Comparison of ENCODE assay signal across 28 cellular contexts in the genomic region with DNA sequence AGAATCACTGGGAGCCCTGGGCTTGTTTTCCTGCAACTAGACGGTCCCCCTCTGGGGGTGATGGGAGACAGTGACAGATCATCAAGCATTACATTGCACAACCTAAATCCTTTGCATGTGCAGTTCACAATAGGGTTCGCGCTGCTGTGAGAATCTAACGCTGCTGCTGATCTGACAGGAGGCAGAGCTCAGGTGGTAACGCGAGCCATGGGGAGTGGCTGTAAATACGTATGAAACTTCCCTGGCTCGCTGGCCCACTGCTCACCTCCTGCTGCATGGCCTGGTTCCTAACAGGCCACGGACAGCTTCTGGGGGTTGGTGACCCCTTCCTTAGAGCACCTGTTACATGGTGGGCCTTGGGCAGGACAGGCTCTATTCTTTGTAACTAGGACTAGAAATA.
"Had no signal": no experiment of that assay in that cellular context is flagged by ENCODE, and none has a peak within 500 bp of the region (broad histone marks: within the 10 kb centered on the region; RNA-seq: fewer than 3 reads in every experiment).

No MANE protein-coding gene starts in this region.

- H3K9me3 Mint-ChIP-seq: mesothelial cell of epicardium; naive B cell; natural killer cell treated with Interleukin-12 subunit alpha and Interleukin-12 subunit beta and Interleukin-15 and Interleukin-18, amount 100 ng/mL, for 72 hours; neural progenitor cell; stimulated activated memory B cell treated with anti-CD40 and anti-IgM and Interleukin-4, amounts not matched to agents 10 μg/mL and 1 μg/mL and 100 μg/mL, for 72 hours; type B pancreatic cell had no signal

- H3K4me3 Mint-ChIP-seq: mesothelial cell of epicardium; naive B cell; natural killer cell treated with Interleukin-12 subunit alpha and Interleukin-12 subunit beta and Interleukin-15 and Interleukin-18, amount 100 ng/mL, for 72 hours; neural progenitor cell; stimulated activated memory B cell treated with anti-CD40 and anti-IgM and Interleukin-4, amounts not matched to agents 10 μg/mL and 1 μg/mL and 100 μg/mL, for 72 hours; type B pancreatic cell had no signal

- ATAC-seq: foreskin keratinocyte; gastroesophageal sphincter; heart right ventricle; left cardiac atrium; left lung; mucosa of descending colon; natural killer cell treated with Interleukin-12 subunit alpha and Interleukin-12 subunit beta and Interleukin-15 and Interleukin-18, amount 100 ng/mL, for 72 hours; sciatic nerve; stimulated activated memory B cell treated with anti-CD40 and anti-IgM and Interleukin-4, amounts not matched to agents 10 μg/mL and 1 μg/mL and 100 μg/mL, for 72 hours; stimulated activated naive CD8-positive, alpha-beta T cell treated with anti-CD3 and anti-CD28 coated beads, Interleukin-15, Interleukin-2, amounts not matched to agents 100 U/mL and 50 U/mL, for 24 hours had no signal

- H3K4me1 Mint-ChIP-seq: mesothelial cell of epicardium, neural progenitor cell had no signal

- H3K27ac Mint-ChIP-seq: mesothelial cell of epicardium; naive B cell; natural killer cell treated with Interleukin-12 subunit alpha and Interleukin-12 subunit beta and Interleukin-15 and Interleukin-18, amount 100 ng/mL, for 72 hours; neural progenitor cell; stimulated activated memory B cell treated with anti-CD40 and anti-IgM and Interleukin-4, amounts not matched to agents 10 μg/mL and 1 μg/mL and 100 μg/mL, for 72 hours; type B pancreatic cell had no signal

- H3K27ac ChIP-seq: coronary artery, esophagus muscularis mucosa, foreskin keratinocyte, gastroesophageal sphincter, heart right ventricle, left lung, neural progenitor cell, parathyroid adenoma, prostate gland, right atrium auricular region, testis, tibial artery had no signal

- H3K9me3 ChIP-seq: esophagus muscularis mucosa, gastroesophageal sphincter, heart right ventricle, left lung, mucosa of descending colon, prostate gland, right atrium auricular region, testis, tibial artery had no signal

- H3K27me3 ChIP-seq: esophagus muscularis mucosa, foreskin keratinocyte, gastroesophageal sphincter, heart right ventricle, left lung, neural progenitor cell, right atrium auricular region, testis, tibial artery had no signal

- DNase-seq: dermis blood vessel endothelial cell; effector memory CD4-positive, alpha-beta T cell; foreskin keratinocyte; heart right ventricle; hippocampal formation; left cardiac atrium; left lung; mesenchymal stem cell; mucosa of descending colon; naive B cell; stimulated activated CD4-positive, alpha-beta T cell treated with anti-CD3 and anti-CD28 coated beads, Interleukin-2, amount 100 ng/mL, for 24 hours; stimulated activated CD4-positive, alpha-beta T cell treated with anti-CD3 and anti-CD28 coated beads, Interleukin-4, amount 100 ng/mL, for 4 hours; stimulated activated naive CD8-positive, alpha-beta T cell treated with anti-CD3 and anti-CD28 coated beads, Interleukin-15, Interleukin-2, amounts not matched to agents 100 U/mL and 50 U/mL, for 24 hours; substantia nigra; testis; tibial artery had no signal

- H3K27me3 Mint-ChIP-seq: naive B cell; natural killer cell treated with Interleukin-12 subunit alpha and Interleukin-12 subunit beta and Interleukin-15 and Interleukin-18, amount 100 ng/mL, for 72 hours; stimulated activated memory B cell treated with anti-CD40 and anti-IgM and Interleukin-4, amounts not matched to agents 10 μg/mL and 1 μg/mL and 100 μg/mL, for 72 hours; type B pancreatic cell had no signal
